8 cellular contexts compared by ENCODE assay signal in the genomic region with DNA sequence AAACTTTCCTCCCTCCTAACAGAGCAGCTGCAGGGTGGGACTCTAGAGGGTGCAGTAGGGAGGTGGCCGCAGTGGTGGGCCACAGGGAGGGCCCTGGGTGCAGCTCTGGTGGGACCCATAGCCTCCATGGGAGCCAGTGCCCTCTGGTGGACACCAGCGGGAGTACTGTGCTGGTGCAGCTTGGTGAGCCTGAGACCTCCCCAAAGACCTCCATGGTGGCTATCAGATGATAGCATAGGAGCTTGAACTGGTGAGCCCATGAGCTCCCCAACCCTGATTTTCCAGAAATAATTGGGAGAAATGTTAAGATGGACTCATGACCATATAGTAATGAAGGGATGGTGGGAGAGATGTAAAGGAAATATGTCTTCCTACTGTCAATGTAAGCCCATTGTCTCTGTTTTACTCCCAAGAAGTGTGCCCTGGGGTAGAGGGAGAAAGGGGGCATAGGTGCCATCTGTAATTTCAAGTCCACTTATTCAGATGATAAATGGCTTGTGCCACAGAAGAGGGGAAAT.
DNase-seq lines count a peak whose midpoint lies in the region; TF ChIP-seq lines count a peak whose summit lies in the region.

No MANE protein-coding gene starts in this region.

- H3K36me3 Mint-ChIP-seq in MCF 10A (ENCODE audit: insufficient read depth, unreplicated experiment) = no peaks in the 10 kb centered on the region
- no peaks in the 10 kb centered on the region for H3K36me3 Mint-ChIP-seq in HFFc6 (ENCODE audit: low read depth)
- H3K36me3 Mint-ChIP-seq in brain = no peaks in the 10 kb centered on the region

- POLR2A ChIA-PET in MCF 10A (lab: Yijun Ruan, JAX) = no interaction called here

- peak; percentile 55 for TF ChIP-seq CTCF in MCF 10A (IDR thresholded peaks at IDR 0.05; ENCODE audit: unreplicated experiment)
- TF ChIP-seq CTCF in breast epithelium (IDR thresholded peaks at IDR 0.05) = no peak
- TF ChIP-seq CTCF in HFFc6 (IDR thresholded peaks at IDR 0.05) = peak; percentile 78
- peak; percentile 34 to 36 for TF ChIP-seq CTCF in brain (conservative IDR thresholded peaks at IDR 0.05)
- TF ChIP-seq CTCF in retinal pigment epithelial cell (conservative IDR thresholded peaks at IDR 0.05; ENCODE audit: low read depth, low read length) = peak; percentile 61

- H3K9me3 ChIP-seq in breast epithelium = no peaks in the 10 kb centered on the region

- no TSS peak for BruUV-seq in MCF 10A (replicated peaks; lab: Mats Ljungman, UMichigan)

- CTCF ChIA-PET in MCF 10A (lab: Yijun Ruan, JAX) = interaction anchor here (0.6 to 5.2 kb wide), 18 partner anchors 8 to 463 kb away, joined by 3 to 80 read pairs (median 4); no protein-coding TSS in a partner anchor

- H3K4me3 ChIP-seq in breast epithelium (no peak overlapping the region), retinal pigment epithelial cell (ENCODE audit: low read length) (no peak overlapping the region)

- no peaks in the 10 kb centered on the region for H3K36me3 ChIP-seq in breast epithelium

- no peak overlapping the region for H3K27ac ChIP-seq in breast epithelium

- H3K4me3 Mint-ChIP-seq in MCF 10A (ENCODE audit: unreplicated experiment) (no peak overlapping the region), HFFc6 (no peak overlapping the region), brain (no peak overlapping the region)

- DNase-seq in MCF 10A (ENCODE audit: unreplicated experiment) (peak; percentile 23), breast epithelium (ENCODE audit: low spot score in 2 of 2) (no peak), HFFc6 (no peak), NCI-H748 (lab: John Stamatoyannopoulos, UW; ENCODE audit: unreplicated experiment) (peak; percentile 49), retinal pigment epithelial cell (ENCODE audit: low read depth) (no peak), cortex of kidney (lab: John Stamatoyannopoulos, UW) (no peak), NCI-H2081 (lab: John Stamatoyannopoulos, UW) (no peak)

- H3K27me3 Mint-ChIP-seq in MCF 10A (ENCODE audit: insufficient read depth, unreplicated experiment) (peaks cover 27% of the 10 kb centered on the region), HFFc6 (ENCODE audit: insufficient read depth) (no peaks in the 10 kb centered on the region; the same call in 1 of the 2 replicates), brain (peaks cover 8% of the 10 kb centered on the region)

- no peak for TF ChIP-seq POLR2A in breast epithelium (IDR thresholded peaks at IDR 0.05)

- no peaks in the 10 kb centered on the region for H3K4me1 ChIP-seq in breast epithelium

- no peaks in the 10 kb centered on the region for H3K27me3 ChIP-seq in breast epithelium

- H3K4me1 Mint-ChIP-seq in MCF 10A (ENCODE audit: insufficient read depth, unreplicated experiment) = no peaks in the 10 kb centered on the region
- no peaks in the 10 kb centered on the region for H3K4me1 Mint-ChIP-seq in HFFc6 (ENCODE audit: low read depth)
- peaks cover 46% of the 10 kb centered on the region for H3K4me1 Mint-ChIP-seq in brain

- H3K9me3 Mint-ChIP-seq in MCF 10A (ENCODE audit: unreplicated experiment) = no peaks in the 10 kb centered on the region
- no peaks in the 10 kb centered on the region; the same call in 1 of the 2 replicates for H3K9me3 Mint-ChIP-seq in HFFc6
- peaks cover 0 to 3% (median 0%) of the 10 kb centered on the region in 5 experiments for H3K9me3 Mint-ChIP-seq in brain

- intact Hi-C loops in MCF 10A (cut with micrococcal nuclease) = no loop called here
- intact Hi-C loops in breast epithelium (cut with DNase I; ENCODE audit: low total_unique reads) = no loop called here

- no peak overlapping the region for H3K27ac Mint-ChIP-seq in MCF 10A (ENCODE audit: low read depth, unreplicated experiment)
- H3K27ac Mint-ChIP-seq in HFFc6 = no peak overlapping the region
- H3K27ac Mint-ChIP-seq in brain = no peak overlapping the region

Comparison
In these comparisons a context has a peak if more than half of its experiments do, and no peak if none do; other contexts are left out.
1. DNase-seq: peak in MCF 10A (single experiment) and NCI-H748 (single experiment); none in breast epithelium (0 of 2), HFFc6 (single experiment), retinal pigment epithelial cell (single experiment), cortex of kidney (single experiment) and NCI-H2081 (0 of 2).
2. CTCF ChIP-seq: peak in MCF 10A (single experiment), HFFc6 (single experiment), brain (2 of 2) and retinal pigment epithelial cell (single experiment); none in breast epithelium (0 of 3).